In genomic region chr6:14765106-14765505, GRCh38 we compare ENCODE assay signal across 17 cellular contexts.
DNase-seq lines count a peak whose midpoint lies in the region; ATAC-seq and TF ChIP-seq lines count a peak whose summit lies in the region.
"Had no signal": no experiment of that assay in that cellular context is flagged by ENCODE, and none has a peak within 500 bp of the region (broad histone marks: within the 10 kb centered on the region; RNA-seq: fewer than 3 reads in every experiment).

No MANE protein-coding gene starts in this region.

- peak; percentile 60 for DNase-seq in CD14-positive monocyte (ENCODE audit: low spot score)
- peak; percentile 10 for DNase-seq in HK-2 (ENCODE audit: unreplicated experiment)
- no peak for DNase-seq in activated B cell treated with CpG ODN at 0.5 μM for 24 hours
- peak; percentile 59 for DNase-seq in fibroblast of villous mesenchyme (ENCODE audit: low read depth)
- DNase-seq in left cardiac atrium = no peak
- DNase-seq in stimulated activated CD4-positive, alpha-beta T cell treated with anti-CD3 and anti-CD28 coated beads, Interleukin-15, amount 100 ng/mL, for 24 hours = no peak
- DNase-seq: activated CD8-positive, alpha-beta memory T cell treated with anti-CD3 and anti-CD28 coated beads, Interleukin-2, amount 50 U/mL, for 4 hours; activated naive CD4-positive, alpha-beta T cell; esophagus squamous epithelium; NCI-H1694; NCI-H345; occipital lobe; T-cell; testis had no signal

- ATAC-seq in activated B cell treated with CpG ODN at 0.5 μM for 24 hours (ENCODE audit: low read depth) (peak; percentile 73), left cardiac atrium (no peak), HG02852 (IDR thresholded peaks at IDR 0.05; ENCODE audit: unreplicated experiment) (no peak), HG03196 (IDR thresholded peaks at IDR 0.05; ENCODE audit: unreplicated experiment) (no peak)
- ATAC-seq: T-cell had no signal

- TF ChIP-seq CTCF in CD14-positive monocyte (IDR thresholded peaks at IDR 0.05) (no peak), activated B cell treated with CpG ODN at 0.5 μM for 24 hours (IDR thresholded peaks at IDR 0.05) (no peak), fibroblast of villous mesenchyme (IDR thresholded peaks at IDR 0.05; ENCODE audit: insufficient read depth, low read depth, low read length) (no peak)

- peaks cover 45% of the 10 kb centered on the region for H3K4me1 Mint-ChIP-seq in CD14-positive monocyte
- peaks cover 7% of the 10 kb centered on the region for H3K4me1 Mint-ChIP-seq in activated B cell treated with CpG ODN at 0.5 μM for 24 hours
- H3K4me1 Mint-ChIP-seq: T-cell had no signal

- H3K27ac Mint-ChIP-seq in CD14-positive monocyte (peak overlapping the region; percentile 2 to 91 (median 87)), activated B cell treated with CpG ODN at 0.5 μM for 24 hours (no peak overlapping the region)
- H3K27ac Mint-ChIP-seq: brain, T-cell had no signal

- no peak overlapping the region for H3K4me3 ChIP-seq in fibroblast of villous mesenchyme (ENCODE audit: low read depth, low read length)
- H3K4me3 ChIP-seq: esophagus squamous epithelium, testis had no signal

- CTCF ChIA-PET in activated B cell treated with CpG ODN at 0.5 μM for 24 hours (lab: Charles Lee) = no interaction called here

- H3K4me3 Mint-ChIP-seq in CD14-positive monocyte (no peak overlapping the region), activated B cell treated with CpG ODN at 0.5 μM for 24 hours (no peak overlapping the region)
- H3K4me3 Mint-ChIP-seq: brain, T-cell had no signal

- no peaks in the 10 kb centered on the region for H3K9me3 Mint-ChIP-seq in CD14-positive monocyte
- no peaks in the 10 kb centered on the region for H3K9me3 Mint-ChIP-seq in activated B cell treated with CpG ODN at 0.5 μM for 24 hours
- H3K9me3 Mint-ChIP-seq: brain, T-cell had no signal

- H3K27me3 Mint-ChIP-seq in CD14-positive monocyte (ENCODE audit: low read depth in 3 of 3) = peaks cover 0 to 5% (median 0%) of the 10 kb centered on the region in 3 donors
- no peaks in the 10 kb centered on the region for H3K27me3 Mint-ChIP-seq in activated B cell treated with CpG ODN at 0.5 μM for 24 hours
- H3K27me3 Mint-ChIP-seq: brain, T-cell had no signal

- intact Hi-C loops in CD14-positive monocyte (cut with micrococcal nuclease) = no loop called here
- intact Hi-C loops in activated B cell treated with CpG ODN at 0.5 μM for 24 hours (cut with micrococcal nuclease) = no loop called here
- intact Hi-C loops in left cardiac atrium (cut with DNase I) = no loop called here

- H3K36me3 Mint-ChIP-seq in CD14-positive monocyte (peaks cover 0 to 2% of the 10 kb centered on the region in 2 donors), activated B cell treated with CpG ODN at 0.5 μM for 24 hours (ENCODE audit: low read depth) (no peaks in the 10 kb centered on the region)
- H3K36me3 Mint-ChIP-seq: brain, T-cell had no signal

- POLR2A ChIA-PET in activated B cell treated with CpG ODN at 0.5 μM for 24 hours (lab: Charles Lee) = no interaction called here

Comparison
In these comparisons a context has a peak if more than half of its experiments do, and no peak if none do; other contexts are left out.
1. DNase-seq: peak in CD14-positive monocyte (single experiment), HK-2 (single experiment) and fibroblast of villous mesenchyme (single experiment); none in activated B cell treated with CpG ODN at 0.5 μM for 24 hours (single experiment), left cardiac atrium (single experiment) and stimulated activated CD4-positive, alpha-beta T cell treated with anti-CD3 and anti-CD28 coated beads, Interleukin-15, amount 100 ng/mL, for 24 hours (single experiment).